In genomic region chr11:101914349-101914736, GRCh38 we compare ENCODE assay signal across 8 cellular contexts. TPM values are rescaled to one million over a fixed set of nuclear protein-coding genes. Genes with fewer than 3 reads are reported as not detected.
DNase-seq lines count a peak whose midpoint lies in the region; ATAC-seq, FAIRE-seq and TF ChIP-seq lines count a peak whose summit lies in the region.

No MANE protein-coding gene starts in this region.

- 18% methylated on average over 6 of the region's 6 CpGs for WGBS in thymus

- TF ChIP-seq CTCF in ascending aorta (IDR thresholded peaks at IDR 0.05) (no peak), kidney (IDR thresholded peaks at IDR 0.05; ENCODE audit: borderline replicate concordance, extremely low read depth, insufficient read depth) (no peak)

- H3K4me1 ChIP-seq in ascending aorta (peaks cover 6 to 9% of the 10 kb centered on the region in 2 donors), kidney (ENCODE audit: control insufficient read depth in 1 of 2, insufficient read depth in 1 of 2, low read depth in 1 of 2, low read length in 2 of 2) (peaks cover 4 to 6% of the 10 kb centered on the region in 2 donors), thymus (ENCODE audit: control insufficient read depth, insufficient read depth, low read length) (peaks cover 6% of the 10 kb centered on the region)

- H3K4me3 ChIP-seq in ascending aorta: peak overlapping the region; percentile 46 to 74
- H3K4me3 ChIP-seq in kidney (ENCODE audit: low read length in 2 of 2): peak overlapping the region; percentile 72 to 74
- H3K4me3 ChIP-seq in thymus (ENCODE audit: low read length): peak overlapping the region; percentile 83

- H3K9ac ChIP-seq in kidney (ENCODE audit: low read length in 2 of 2): peak overlapping the region; percentile 29 to 63

- H3K36me3 ChIP-seq in ascending aorta (no peaks in the 10 kb centered on the region), kidney (ENCODE audit: control insufficient read depth in 1 of 2, insufficient read depth in 2 of 2, low read length in 2 of 2) (no peaks in the 10 kb centered on the region), thymus (ENCODE audit: control insufficient read depth, insufficient read depth) (no peaks in the 10 kb centered on the region)

- DNase-seq in activated T-cell treated with anti-CD3 and anti-CD28 coated beads, Interleukin-2, amount 50 U/mL, for 4 hours: no peak
- DNase-seq in activated T-cell treated with anti-CD3 and anti-CD28 coated beads, Interleukin-2, amount 50 U/mL, for 1 hour: no peak
- DNase-seq in ascending aorta (ENCODE audit: low spot score in 2 of 2) (no peak), kidney (no peak), activated gamma-delta T cell treated with Interleukin-2 at 50 U/mL for 16 hours (no peak)
- DNase-seq in activated CD4-positive, CD25-positive, alpha-beta regulatory T cell treated with anti-CD3 and anti-CD28 coated beads, Interleukin-2, amount 50 U/mL, for 72 hours: no peak

- no peaks in the 10 kb centered on the region for H3K27me3 Mint-ChIP-seq in activated T-cell treated with anti-CD3 and anti-CD28 coated beads, Interleukin-2, amount 50 U/mL, for 4 hours (ENCODE audit: low read depth)

- H3K4me1 Mint-ChIP-seq in activated T-cell treated with anti-CD3 and anti-CD28 coated beads, Interleukin-2, amount 50 U/mL, for 4 hours (ENCODE audit: low read depth): peaks cover 28% of the 10 kb centered on the region

- intact Hi-C loops in ascending aorta (cut with DNase I) (loop anchor here (2.0 to 10.0 kb wide), 6 partner anchors 196 to 1180 kb away; partner anchors contain the start of genes BIRC2, DCUN1D5, PGR and YAP1), kidney (cut with DNase I) (no loop called here)

- no peaks in the 10 kb centered on the region for H3K27me3 ChIP-seq in ascending aorta
- H3K27me3 ChIP-seq in thymus (ENCODE audit: control insufficient read depth, insufficient read depth): peaks cover 2% of the 10 kb centered on the region

- H3K4me3 Mint-ChIP-seq in activated T-cell treated with anti-CD3 and anti-CD28 coated beads, Interleukin-2, amount 50 U/mL, for 4 hours: peak overlapping the region; percentile 93

- no peak for ATAC-seq in activated T-cell treated with anti-CD3 and anti-CD28 coated beads, Interleukin-2, amount 50 U/mL, for 4 hours
- ATAC-seq in HG03159 (IDR thresholded peaks at IDR 0.05; ENCODE audit: unreplicated experiment): no peak

- H3K27ac ChIP-seq in ascending aorta (peak overlapping the region; percentile 86 to 97), kidney (ENCODE audit: low read depth in 2 of 2, low read length in 2 of 2) (peak overlapping the region; percentile 52 to 72), thymus (ENCODE audit: low read depth) (peak overlapping the region; percentile 59)

- H3K36me3 Mint-ChIP-seq in activated T-cell treated with anti-CD3 and anti-CD28 coated beads, Interleukin-2, amount 50 U/mL, for 4 hours (ENCODE audit: insufficient read depth): no peaks in the 10 kb centered on the region

- FAIRE-seq in kidney (lab: Jason Lieb, UNC): no peak

- H3K9me3 ChIP-seq in ascending aorta: no peaks in the 10 kb centered on the region
- H3K9me3 ChIP-seq in kidney (ENCODE audit: control insufficient read depth in 1 of 2, low read length in 2 of 2): no peaks in the 10 kb centered on the region
- H3K9me3 ChIP-seq in thymus (ENCODE audit: control insufficient read depth): no peaks in the 10 kb centered on the region

- H3K9me3 Mint-ChIP-seq in activated T-cell treated with anti-CD3 and anti-CD28 coated beads, Interleukin-2, amount 50 U/mL, for 4 hours: no peaks in the 10 kb centered on the region

RNA-seq across cellular contexts. Expression of gene CEP126, which starts 0.5 kb away (rescaled TPM):
- under 1 TPM; 0.58 to 0.90 (median 0.63) TPM for total RNA-seq in activated T-cell treated with anti-CD3 and anti-CD28 coated beads, Interleukin-2, amount 50 U/mL, for 4 hours
- total RNA-seq in ascending aorta: 7.2 TPM
- 5.3 TPM for total RNA-seq in kidney
- 5.1 TPM for polyA plus RNA-seq in kidney (ENCODE audit: insufficient read depth, low read depth, low replicate concordance)
- polyA plus RNA-seq in thymus: 6.7 TPM

RNA-seq across cellular contexts. Expression of gene ANGPTL5, which starts 2.0 kb away (rescaled TPM):
- not detected for total RNA-seq in activated T-cell treated with anti-CD3 and anti-CD28 coated beads, Interleukin-2, amount 50 U/mL, for 4 hours
- total RNA-seq in ascending aorta: not detected
- not detected for total RNA-seq in kidney
- not detected for polyA plus RNA-seq in kidney (ENCODE audit: insufficient read depth, low read depth, low replicate concordance)
- polyA plus RNA-seq in thymus: 0.16 TPM
